Comparison of ENCODE assay signal across 18 cellular contexts in the genomic region with DNA sequence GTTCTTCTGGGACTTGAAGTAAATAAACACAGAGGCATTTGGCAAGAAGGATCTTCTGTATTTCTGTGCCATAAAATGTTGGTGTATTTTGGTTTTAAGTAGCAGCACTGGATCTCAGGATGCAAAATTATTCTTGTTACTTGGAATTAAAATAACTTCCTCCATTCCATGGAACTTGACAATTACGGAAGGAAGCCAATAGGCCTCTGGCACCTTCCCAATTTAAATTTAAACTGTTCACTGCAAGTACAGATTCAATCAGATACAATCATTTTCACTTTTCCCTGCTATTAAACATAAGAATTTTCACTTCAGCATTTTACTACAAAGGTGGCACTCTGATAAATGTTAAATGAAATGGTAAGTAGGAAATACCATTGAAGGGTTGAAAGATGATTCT.
DNase-seq lines count a peak whose midpoint lies in the region; ATAC-seq and TF ChIP-seq lines count a peak whose summit lies in the region.
"Had no signal": no experiment of that assay in that cellular context is flagged by ENCODE, and none has a peak within 500 bp of the region (broad histone marks: within the 10 kb centered on the region; RNA-seq: fewer than 3 reads in every experiment).

No MANE protein-coding gene starts in this region.

- H3K27me3 Mint-ChIP-seq in activated naive CD8-positive, alpha-beta T cell treated with anti-CD3 and anti-CD28 coated beads, Interleukin-2, amount 10 ng/mL, durations not matched to agents 7 days and 5 days: no peaks in the 10 kb centered on the region
- no peaks in the 10 kb centered on the region for H3K27me3 Mint-ChIP-seq in activated naive CD8-positive, alpha-beta T cell treated with anti-CD3 and anti-CD28 coated beads, Interleukin-2, amount 50 U/mL, for 24 hours
- H3K27me3 Mint-ChIP-seq in T-cell: no peaks in the 10 kb centered on the region
- H3K27me3 Mint-ChIP-seq: activated CD4-positive, alpha-beta T cell treated with anti-CD3 and anti-CD28 coated beads for 36 hours; activated naive CD4-positive, alpha-beta T cell treated with anti-CD3 and anti-CD28 coated beads, Interleukin-2, amount 50 U/mL, for 24 hours; B cell had no signal

- no peak for ATAC-seq in activated naive CD8-positive, alpha-beta T cell treated with anti-CD3 and anti-CD28 coated beads, Interleukin-2, amount 10 ng/mL, durations not matched to agents 7 days and 5 days (ENCODE audit: low read depth)
- no peak for ATAC-seq in activated naive CD8-positive, alpha-beta T cell treated with anti-CD3 and anti-CD28 coated beads, Interleukin-2, amount 50 U/mL, for 24 hours
- ATAC-seq in T-cell (replicated peaks in 1 of 4): no peak
- ATAC-seq in HG02870 (IDR thresholded peaks at IDR 0.05; ENCODE audit: unreplicated experiment): no peak

- H3K4me2 ChIP-seq in smooth muscle cell: no peak overlapping the region

- H3K27ac Mint-ChIP-seq in activated naive CD8-positive, alpha-beta T cell treated with anti-CD3 and anti-CD28 coated beads, Interleukin-2, amount 10 ng/mL, durations not matched to agents 7 days and 5 days: peak overlapping the region; percentile 56
- no peak overlapping the region for H3K27ac Mint-ChIP-seq in activated naive CD8-positive, alpha-beta T cell treated with anti-CD3 and anti-CD28 coated beads, Interleukin-2, amount 50 U/mL, for 24 hours
- peak overlapping the region; percentile 41 to 45 for H3K27ac Mint-ChIP-seq in T-cell
- H3K27ac Mint-ChIP-seq: activated naive CD4-positive, alpha-beta T cell treated with anti-CD3 and anti-CD28 coated beads, Interleukin-2, amount 50 U/mL, for 24 hours; B cell had no signal

- H3K79me2 ChIP-seq in smooth muscle cell (ENCODE audit: low read depth): no peaks in the 10 kb centered on the region

- H3K4me3 ChIP-seq in smooth muscle cell (no peak overlapping the region), tibial artery (no peak overlapping the region)
- H3K4me3 ChIP-seq: left lung had no signal

- H2AFZ ChIP-seq in smooth muscle cell (ENCODE audit: low read depth): peak overlapping the region; percentile 25

- WGBS in smooth muscle cell (ENCODE audit: low lambda C conversion rate): 96% methylated on average over 1 of the region's 1 CpG

- H3K36me3 ChIP-seq in smooth muscle cell (ENCODE audit: low read depth): no peaks in the 10 kb centered on the region
- H3K36me3 ChIP-seq in tibial artery: no peaks in the 10 kb centered on the region
- H3K36me3 ChIP-seq: left lung, neutrophil had no signal

- intact Hi-C loops in tibial artery (cut with DNase I; ENCODE audit: low total_unique reads): no loop called here

- H3K36me3 Mint-ChIP-seq in activated naive CD8-positive, alpha-beta T cell treated with anti-CD3 and anti-CD28 coated beads, Interleukin-2, amount 10 ng/mL, durations not matched to agents 7 days and 5 days: peaks cover 2% of the 10 kb centered on the region
- H3K36me3 Mint-ChIP-seq in activated naive CD8-positive, alpha-beta T cell treated with anti-CD3 and anti-CD28 coated beads, Interleukin-2, amount 50 U/mL, for 24 hours (ENCODE audit: low read depth): no peaks in the 10 kb centered on the region
- no peaks in the 10 kb centered on the region for H3K36me3 Mint-ChIP-seq in T-cell
- H3K36me3 Mint-ChIP-seq: activated naive CD4-positive, alpha-beta T cell treated with anti-CD3 and anti-CD28 coated beads, Interleukin-2, amount 50 U/mL, for 24 hours had no signal

- POLR2A ChIA-PET in activated naive CD8-positive, alpha-beta T cell treated with anti-CD3 and anti-CD28 coated beads, Interleukin-2, amount 10 ng/mL, durations not matched to agents 7 days and 5 days (lab: Charles Lee): no interaction called here
- POLR2A ChIA-PET in T-cell (lab: Charles Lee): no interaction called here

- H3K4me1 ChIP-seq in smooth muscle cell (ENCODE audit: low read depth) (no peaks in the 10 kb centered on the region), tibial artery (peaks cover 0 to 12% (median 7%) of the 10 kb centered on the region in 4 donors)

- H3F3A ChIP-seq in smooth muscle cell (ENCODE audit: low read depth): no peaks in the 10 kb centered on the region

- CTCF ChIA-PET in T-cell (lab: Charles Lee): interaction anchor here (0.6 to 1.9 kb wide), 8 partner anchors 15 to 1253 kb away, joined by 3 to 9 read pairs (median 3); no protein-coding TSS in a partner anchor

- H3K4me1 Mint-ChIP-seq in activated naive CD8-positive, alpha-beta T cell treated with anti-CD3 and anti-CD28 coated beads, Interleukin-2, amount 10 ng/mL, durations not matched to agents 7 days and 5 days: peaks cover 10% of the 10 kb centered on the region
- H3K4me1 Mint-ChIP-seq in activated naive CD8-positive, alpha-beta T cell treated with anti-CD3 and anti-CD28 coated beads, Interleukin-2, amount 50 U/mL, for 24 hours: peaks cover 20% of the 10 kb centered on the region
- H3K4me1 Mint-ChIP-seq in T-cell: peaks cover 9 to 12% (median 10%) of the 10 kb centered on the region in 3 donors

- no peak overlapping the region for H3K9ac ChIP-seq in smooth muscle cell (ENCODE audit: low read depth)

- H3K9me3 ChIP-seq in smooth muscle cell (replicated peaks; ENCODE audit: low read depth) (no peaks in the 10 kb centered on the region), tibial artery (no peaks in the 10 kb centered on the region)
- H3K9me3 ChIP-seq: left lung, neutrophil had no signal

- no peak for DNase-seq in activated naive CD8-positive, alpha-beta T cell treated with anti-CD3 and anti-CD28 coated beads, Interleukin-2, amount 10 ng/mL, durations not matched to agents 7 days and 5 days
- no peak for DNase-seq in activated naive CD8-positive, alpha-beta T cell treated with anti-CD3 and anti-CD28 coated beads, Interleukin-2, amount 50 U/mL, for 24 hours
- no peak for DNase-seq in T-cell
- peak; percentile 53 for DNase-seq in fibroblast of gingiva (ENCODE audit: low read depth)
- no peak for DNase-seq in smooth muscle cell (lab: John Stamatoyannopoulos, UW; ENCODE audit: unreplicated experiment)
- DNase-seq in putamen (ENCODE audit: low spot score): no peak
- DNase-seq in tibial artery: no peak
- DNase-seq: left lung; NCI-H1092; NCI-H2029 treated with DMSO at 0.1 percent for 48 hours; NCI-H510A; NK-92 treated with Interleukin-12 subunit alpha and Interleukin-12 subunit beta, amount 100 ng/mL, for 24 hours; SIG-M5 had no signal

- no peaks in the 10 kb centered on the region for H4K20me1 ChIP-seq in smooth muscle cell (ENCODE audit: low read depth)

- no peak overlapping the region for H3K4me3 Mint-ChIP-seq in activated naive CD8-positive, alpha-beta T cell treated with anti-CD3 and anti-CD28 coated beads, Interleukin-2, amount 10 ng/mL, durations not matched to agents 7 days and 5 days
- H3K4me3 Mint-ChIP-seq in activated naive CD8-positive, alpha-beta T cell treated with anti-CD3 and anti-CD28 coated beads, Interleukin-2, amount 50 U/mL, for 24 hours: no peak overlapping the region
- H3K4me3 Mint-ChIP-seq in T-cell: no peak overlapping the region
- H3K4me3 Mint-ChIP-seq: activated CD4-positive, alpha-beta T cell treated with anti-CD3 and anti-CD28 coated beads for 36 hours; activated naive CD4-positive, alpha-beta T cell treated with anti-CD3 and anti-CD28 coated beads, Interleukin-2, amount 50 U/mL, for 24 hours; B cell had no signal

- TF ChIP-seq CTCF in smooth muscle cell (IDR thresholded peaks at IDR 0.05; ENCODE audit: borderline replicate concordance, insufficient read depth, poor library complexity, severe bottlenecking) (no peak), tibial artery (IDR thresholded peaks at IDR 0.05) (no peak)

- H3K27ac ChIP-seq in smooth muscle cell (ENCODE audit: low read depth): no peak overlapping the region
- H3K27ac ChIP-seq in tibial artery: no peak overlapping the region
- H3K27ac ChIP-seq: neutrophil had no signal

- no peaks in the 10 kb centered on the region for H3K27me3 ChIP-seq in smooth muscle cell (ENCODE audit: low read depth)
- no peaks in the 10 kb centered on the region for H3K27me3 ChIP-seq in tibial artery
- H3K27me3 ChIP-seq: left lung, neutrophil had no signal

- H3K9me3 Mint-ChIP-seq in activated naive CD8-positive, alpha-beta T cell treated with anti-CD3 and anti-CD28 coated beads, Interleukin-2, amount 10 ng/mL, durations not matched to agents 7 days and 5 days: no peaks in the 10 kb centered on the region
- H3K9me3 Mint-ChIP-seq in activated naive CD8-positive, alpha-beta T cell treated with anti-CD3 and anti-CD28 coated beads, Interleukin-2, amount 50 U/mL, for 24 hours: no peaks in the 10 kb centered on the region
- H3K9me3 Mint-ChIP-seq in T-cell: no peaks in the 10 kb centered on the region
- H3K9me3 Mint-ChIP-seq: activated naive CD4-positive, alpha-beta T cell treated with anti-CD3 and anti-CD28 coated beads, Interleukin-2, amount 50 U/mL, for 24 hours had no signal
